ENCODE assay signal across 19 cellular contexts in genomic region chr2:11270891-11271290, GRCh38.
DNase-seq lines count a peak whose midpoint lies in the region; ATAC-seq and TF ChIP-seq lines count a peak whose summit lies in the region.
"Had no signal": no experiment of that assay in that cellular context is flagged by ENCODE, and none has a peak within 500 bp of the region (broad histone marks: within the 10 kb centered on the region; RNA-seq: fewer than 3 reads in every experiment).

No MANE protein-coding gene starts in this region.

- TF ChIP-seq CTCF in AG10803 (conservative IDR thresholded peaks at IDR 0.05; ENCODE audit: low read length) (no peak), mesothelial cell of epicardium (IDR thresholded peaks at IDR 0.05; ENCODE audit: unreplicated experiment) (no peak)

- H3K4me3 Mint-ChIP-seq in mesothelial cell of epicardium, result no peak overlapping the region

- no peaks in the 10 kb centered on the region for H3K27me3 Mint-ChIP-seq in mesothelial cell of epicardium (ENCODE audit: low read depth)

- no peak for ATAC-seq in esophagus mucosa

- DNase-seq in AG10803 (ENCODE audit: low read depth) (peak; percentile 53), HT1080 (ENCODE audit: low read depth) (peak; percentile 30), amniotic epithelial cell (ENCODE audit: low read depth) (peak; percentile 50), glomerular visceral epithelial cell (ENCODE audit: extremely low spot score) (peak; percentile 20), mesothelial cell of epicardium (ENCODE audit: low spot score in 2 of 2, unreplicated experiment in 2 of 2) (no peak), NCI-H2107 (lab: John Stamatoyannopoulos, UW) (no peak)
- no peak for DNase-seq in stimulated activated CD4-positive, alpha-beta T cell treated with anti-CD3 and anti-CD28 coated beads, Interleukin-2, amount 100 ng/mL, for 24 hours
- DNase-seq: AML-193; DMS79 treated with DMSO at 0.1 percent for 48 hours; dorsolateral prefrontal cortex; glutamatergic neuron; kidney glomerular epithelial cell; NCI-H1048; NCI-H446 treated with DMSO at 0.1 percent for 48 hours; retina; stimulated activated CD4-positive, alpha-beta T cell treated with anti-CD3 and anti-CD28 coated beads, Interleukin-4, amount 100 ng/mL, for 4 hours; stimulated activated naive CD4-positive, alpha-beta T cell treated with Interleukin-2 at 50 U/mL for 16 hours; T-helper 9 cell had no signal

- H3K36me3 Mint-ChIP-seq in mesothelial cell of epicardium, result peaks cover 34% of the 10 kb centered on the region

- H3K4me1 Mint-ChIP-seq in mesothelial cell of epicardium, result no peaks in the 10 kb centered on the region

- peaks cover 3% of the 10 kb centered on the region for H3K9me3 Mint-ChIP-seq in mesothelial cell of epicardium

- no peak overlapping the region for H3K27ac Mint-ChIP-seq in mesothelial cell of epicardium

- H3K4me3 ChIP-seq in AG10803 (ENCODE audit: low read length), result no peak overlapping the region
- H3K4me3 ChIP-seq: dorsolateral prefrontal cortex had no signal

Comparison
In these comparisons a context has a peak if more than half of its experiments do, and no peak if none do; other contexts are left out.
1. DNase-seq: peak in AG10803 (single experiment), HT1080 (single experiment), amniotic epithelial cell (single experiment) and glomerular visceral epithelial cell (single experiment); none in stimulated activated CD4-positive, alpha-beta T cell treated with anti-CD3 and anti-CD28 coated beads, Interleukin-2, amount 100 ng/mL, for 24 hours (0 of 2), mesothelial cell of epicardium (0 of 2) and NCI-H2107 (single experiment).